In the genomic region with DNA sequence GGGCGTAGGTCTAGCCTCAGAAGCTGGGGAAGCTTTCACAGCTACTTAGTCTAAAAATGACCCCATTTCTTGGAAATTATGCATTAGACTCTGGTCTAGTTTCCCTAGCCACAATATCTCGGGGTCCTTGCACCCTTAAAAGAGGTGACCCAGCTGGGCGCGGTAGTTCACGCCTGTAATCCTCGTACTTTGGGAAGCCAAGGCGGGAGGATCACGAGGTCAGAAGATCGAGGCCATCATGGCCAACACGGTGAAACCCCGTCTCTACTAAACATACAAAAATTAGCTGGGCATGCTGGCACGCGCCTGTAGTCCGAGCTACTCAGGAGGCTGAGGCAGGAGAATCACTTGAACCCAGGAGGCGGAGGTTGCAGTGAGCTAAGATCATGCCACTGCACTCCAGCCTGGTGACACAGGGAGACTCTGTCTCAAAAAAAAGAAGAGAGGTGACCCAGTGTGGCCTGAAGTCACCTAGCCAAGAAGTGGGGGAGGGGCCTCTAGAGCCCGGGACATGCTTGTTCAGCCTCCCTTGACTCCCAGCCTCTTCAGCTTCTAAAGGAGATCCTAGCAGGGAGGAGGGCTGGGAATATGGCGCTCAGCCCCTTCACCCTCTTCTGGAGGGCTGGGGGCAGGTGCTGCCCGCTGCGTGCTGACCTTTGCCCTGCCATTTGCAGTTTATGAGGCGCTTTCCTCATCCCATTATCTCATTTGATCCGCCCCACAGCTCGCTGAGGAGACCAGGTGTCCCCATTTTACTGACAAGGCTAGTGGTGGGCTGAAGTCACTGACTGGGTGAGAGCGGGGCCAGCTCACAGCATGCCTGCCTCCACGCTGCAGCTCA, we compare ENCODE assay signal across 14 cellular contexts. TPM values are rescaled to one million over a fixed set of nuclear protein-coding genes. Genes with fewer than 3 reads are reported as not detected.
DNase-seq lines count a peak whose midpoint lies in the region; ATAC-seq, FAIRE-seq and TF ChIP-seq lines count a peak whose summit lies in the region.
"Had no signal": no experiment of that assay in that cellular context is flagged by ENCODE, and none has a peak within 500 bp of the region (broad histone marks: within the 10 kb centered on the region; RNA-seq: fewer than 3 reads in every experiment).

No MANE protein-coding gene starts in this region.

- CTCF ChIA-PET in A549 (lab: Yijun Ruan, JAX) (interaction anchor here (0.8 to 46.8 kb wide), 11 partner anchors 8 to 153 kb away, joined by 3 to 1624 read pairs (median 5); a partner anchor contains a TSS), HEK293 (lab: Yijun Ruan, JAX) (interaction anchor here (0.6 to 2.7 kb wide), 9 partner anchors 9 to 459 kb away, joined by 3 to 13 read pairs (median 3); no protein-coding TSS in a partner anchor)
- CTCF ChIA-PET in activated CD4-positive, alpha-beta T cell treated with anti-CD3 and anti-CD28 coated beads, Interleukin-2, amount 10 ng/mL, durations not matched to agents 7 days and 5 days (lab: Charles Lee): interaction anchor here (1.3 kb wide), 1 partner anchor 16 kb away, joined by 3 read pairs; no protein-coding TSS in a partner anchor

- H3K4me1 Mint-ChIP-seq in activated CD4-positive, alpha-beta T cell treated with anti-CD3 and anti-CD28 coated beads, Interleukin-2, amount 10 ng/mL, durations not matched to agents 7 days and 5 days: peaks cover 2% of the 10 kb centered on the region

- H3K27ac ChIP-seq in A549 (peak overlapping the region; percentile 93 to 94), HEK293 (ENCODE audit: extremely low read depth, low read depth, low read length) (peak overlapping the region; percentile 29; the same call in 1 of the 2 replicates), Peyer's patch (peak overlapping the region in 3 of 4 donors; percentile 80 to 99 (median 96)), lung (ENCODE audit: low read depth in 1 of 2, low read length in 1 of 2) (peak overlapping the region in 1 of 2 donors; percentile 82)
- H3K27ac ChIP-seq: left ventricle myocardium inferior had no signal

- FAIRE-seq in A549 (lab: Jason Lieb, UNC): no peak
- FAIRE-seq: frontal cortex had no signal

- peaks cover 8% of the 10 kb centered on the region for H3K27me3 Mint-ChIP-seq in activated CD4-positive, alpha-beta T cell treated with anti-CD3 and anti-CD28 coated beads, Interleukin-2, amount 10 ng/mL, durations not matched to agents 7 days and 5 days

- 18% methylated on average over 24 of the region's 24 CpGs for WGBS in A549 (ENCODE audit: missing lambda C conversion rate)
- WGBS in lung, 2 donors: 70 to 91% methylated on average over 24 of the region's 24 CpGs

- POLR2A ChIA-PET in A549 (lab: Yijun Ruan, JAX) (interaction anchor here (0.6 to 4.7 kb wide), 8 partner anchors 7 to 95 kb away, joined by 3 to 68 read pairs (median 6); a partner anchor contains a TSS), HEK293 (lab: Yijun Ruan, JAX) (interaction anchor here (1.6 to 2.2 kb wide), 2 partner anchors 17 to 88 kb away, joined by 5 to 6 read pairs; no protein-coding TSS in a partner anchor)
- POLR2A ChIA-PET in activated CD4-positive, alpha-beta T cell treated with anti-CD3 and anti-CD28 coated beads, Interleukin-2, amount 10 ng/mL, durations not matched to agents 7 days and 5 days (lab: Charles Lee): no interaction called here

- no peaks in the 10 kb centered on the region for H3K9me3 ChIP-seq in A549
- H3K9me3 ChIP-seq in HEK293 (ENCODE audit: control insufficient read depth, insufficient read depth, low read depth, low read length): no peaks in the 10 kb centered on the region
- no peaks in the 10 kb centered on the region for H3K9me3 ChIP-seq in Peyer's patch
- no peaks in the 10 kb centered on the region for H3K9me3 ChIP-seq in lung (ENCODE audit: control insufficient read depth in 2 of 2, insufficient read depth in 1 of 2, low read length in 1 of 2)
- H3K9me3 ChIP-seq: HAP-1, left ventricle myocardium inferior had no signal

- no peaks in the 10 kb centered on the region for H3K36me3 Mint-ChIP-seq in activated CD4-positive, alpha-beta T cell treated with anti-CD3 and anti-CD28 coated beads, Interleukin-2, amount 10 ng/mL, durations not matched to agents 7 days and 5 days (ENCODE audit: low read depth)

- H3K4me2 ChIP-seq in A549: peak overlapping the region; percentile 88

- peak in 1 of 2 experiments; percentile 29; a peak in 2 of 5 replicates for TF ChIP-seq RAD21 in A549 (conservative IDR thresholded peaks at IDR 0.05 in 1 of 2, IDR thresholded peaks at IDR 0.05 in 1 of 2)

- TF ChIP-seq POLR2A in A549 (IDR thresholded peaks at IDR 0.05; ENCODE audit: low read length) (peak; percentile 26; the same call in 1 of the 2 replicates), Peyer's patch (IDR thresholded peaks at IDR 0.05) (peak; percentile 59 to 61)

- no peaks in the 10 kb centered on the region for H3K9me3 Mint-ChIP-seq in activated CD4-positive, alpha-beta T cell treated with anti-CD3 and anti-CD28 coated beads, Interleukin-2, amount 10 ng/mL, durations not matched to agents 7 days and 5 days

- DNase-seq in A549 (ENCODE audit: low read depth in 1 of 2, low spot score in 1 of 2) (peak in 1 of 2 experiments; percentile 98), Peyer's patch (peak in 2 of 3 donors; percentile 89 to 91), lung (ENCODE audit: low spot score) (peak; percentile 61)
- DNase-seq in activated CD4-positive, alpha-beta T cell treated with anti-CD3 and anti-CD28 coated beads, Interleukin-2, amount 10 ng/mL, durations not matched to agents 7 days and 5 days: no peak
- DNase-seq: dermis blood vessel endothelial cell, Kasumi-1, left ventricle myocardium inferior, T1000 had no signal

- H3K27ac Mint-ChIP-seq in activated CD4-positive, alpha-beta T cell treated with anti-CD3 and anti-CD28 coated beads, Interleukin-2, amount 10 ng/mL, durations not matched to agents 7 days and 5 days: no peak overlapping the region

- no peaks in the 10 kb centered on the region for H3K36me3 ChIP-seq in HEK293 (ENCODE audit: control insufficient read depth in 2 of 2, insufficient read depth in 1 of 2, low read length in 2 of 2)
- H3K36me3 ChIP-seq in Peyer's patch: peaks cover 0 to 33% (median 0%) of the 10 kb centered on the region in 3 donors
- H3K36me3 ChIP-seq in lung (ENCODE audit: control insufficient read depth in 2 of 2, insufficient read depth in 2 of 2, low read length in 2 of 2): peaks cover 0 to 11% of the 10 kb centered on the region in 2 donors
- H3K36me3 ChIP-seq: HAP-1, left ventricle myocardium inferior had no signal

- ATAC-seq in A549 (peak; percentile 49 to 58), lung (ENCODE audit: insufficient read depth, low FRiP score) (no peak), HG02798 (IDR thresholded peaks at IDR 0.05; ENCODE audit: poor library complexity, unreplicated experiment) (no peak), GM21360 (IDR thresholded peaks at IDR 0.05; ENCODE audit: unreplicated experiment) (no peak), GM21737 (IDR thresholded peaks at IDR 0.05; ENCODE audit: unreplicated experiment) (no peak)

- TF ChIP-seq EP300 in A549 (IDR thresholded peaks at IDR 0.05): peak in 1 of 2 experiments; percentile 14; a peak in 1 of 5 replicates

- no peak overlapping the region for H3K4me3 Mint-ChIP-seq in activated CD4-positive, alpha-beta T cell treated with anti-CD3 and anti-CD28 coated beads, Interleukin-2, amount 10 ng/mL, durations not matched to agents 7 days and 5 days

- H3K4me3 ChIP-seq in A549 (peak overlapping the region; percentile 95; the same call in 2 of the 3 replicates), HEK293 (ENCODE audit: low read depth, low read length) (no peak overlapping the region), Peyer's patch (peak overlapping the region in 2 of 4 donors; percentile 37 to 67), lung (no peak overlapping the region)
- H3K4me3 ChIP-seq: HAP-1, left ventricle myocardium inferior had no signal

- no peaks in the 10 kb centered on the region for H3K27me3 ChIP-seq in Peyer's patch
- H3K27me3 ChIP-seq in lung (ENCODE audit: control insufficient read depth, insufficient read depth): no peaks in the 10 kb centered on the region

- H3K4me1 ChIP-seq in A549 (peaks cover 83% of the 10 kb centered on the region), HEK293 (ENCODE audit: control insufficient read depth, insufficient read depth, low read length) (peaks cover 16% of the 10 kb centered on the region), Peyer's patch (peaks cover 0 to 4% (median 0%) of the 10 kb centered on the region in 4 donors), lung (ENCODE audit: control insufficient read depth in 2 of 2, insufficient read depth in 2 of 2, low read length in 2 of 2) (no peaks in the 10 kb centered on the region)
- H3K4me1 ChIP-seq: HAP-1 had no signal

- TF ChIP-seq CTCF in A549 (IDR thresholded peaks at IDR 0.05): no peak
- TF ChIP-seq CTCF in HEK293 (tag by site-specific recombination; IDR thresholded peaks at IDR 0.05): no peak
- TF ChIP-seq CTCF in Peyer's patch (IDR thresholded peaks at IDR 0.05): no peak
- no peak for TF ChIP-seq CTCF in lung (IDR thresholded peaks at IDR 0.05; ENCODE audit: control extremely low read depth, extremely low read depth)

TF ChIP-seq in HEK293, 187 proteins besides CTCF, POLR2A, EP300 and RAD21:
- peak; percentile 79 for TF ChIP-seq GLIS1 (tag by site-specific recombination; IDR thresholded peaks at IDR 0.05)
- TF ChIP-seq EGR2 (tag by site-specific recombination; IDR thresholded peaks at IDR 0.05; ENCODE audit: low read depth): no peak
- peak; percentile 31; the same call in 1 of the 2 replicates for TF ChIP-seq ZBTB8A (tag by site-specific recombination; IDR thresholded peaks at IDR 0.05)
- peak; percentile 18; the same call in 1 of the 2 replicates for TF ChIP-seq SP7 (tag by site-specific recombination; IDR thresholded peaks at IDR 0.05)

RNA-seq across cellular contexts. Expression of a gene that starts 7.2 kb away (rescaled TPM):
- 334 and 365 TPM in 2 replicates for polyA plus RNA-seq in A549 (2011; rRNA removed)
- 197 and 257 TPM in 2 replicates for polyA plus RNA-seq in A549 (2012; cell fraction: cytosol; rRNA removed)
- polyA plus RNA-seq in A549 (2012; cell fraction: nucleus; rRNA removed): 1,053 and 1,132 TPM in 2 replicates
- 138 to 180 TPM (median 179 TPM) in 3 replicates for polyA plus RNA-seq in A549 (2017; fragmentation: RNase III; extraction: RNeasy Plus Mini Kit Qiagen cat#74134 plus additional on column Dnase treatment)
- 661 and 758 TPM in 2 replicates for polyA minus RNA-seq in A549 (2011; rRNA and poly(A)+ RNA removed)
- 100 to 1,000 TPM; 497 to 741 (median 654) TPM for total RNA-seq in Peyer's patch
- 100 to 1,000 TPM; 150 to 219 TPM for total RNA-seq in lung
- polyA plus RNA-seq in lung: 100 to 1,000 TPM; 143 to 148 TPM
- total RNA-seq in activated CD4-positive, alpha-beta T cell treated with anti-CD3 and anti-CD28 coated beads, Interleukin-2, amount 10 ng/mL, durations not matched to agents 7 days and 5 days: under 1 TPM; 0.22 to 0.56 TPM

RNA-seq across cellular contexts. Expression of a gene that starts 35.2 kb away (rescaled TPM):
- polyA plus RNA-seq in A549 (2011; rRNA removed): 80.4 and 87.6 TPM in 2 replicates
- 54.1 and 67.0 TPM in 2 replicates for polyA plus RNA-seq in A549 (2012; cell fraction: cytosol; rRNA removed)
- 87.5 and 112 TPM in 2 replicates for polyA plus RNA-seq in A549 (2012; cell fraction: nucleus; rRNA removed)
- polyA plus RNA-seq in A549 (2017; fragmentation: RNase III; extraction: RNeasy Plus Mini Kit Qiagen cat#74134 plus additional on column Dnase treatment): 61.3 to 71.1 TPM (median 69.8 TPM) in 3 replicates
- polyA minus RNA-seq in A549 (2011; rRNA and poly(A)+ RNA removed): 52.5 and 53.4 TPM in 2 replicates
- total RNA-seq in Peyer's patch: 100 to 1,000 TPM; 165 to 257 (median 204) TPM
- 10 to 100 TPM; 40.7 to 74.9 TPM for total RNA-seq in lung
- polyA plus RNA-seq in lung: 10 to 100 TPM; 45.9 to 49.2 TPM
- 10 to 100 TPM; 31.0 to 32.8 TPM for total RNA-seq in activated CD4-positive, alpha-beta T cell treated with anti-CD3 and anti-CD28 coated beads, Interleukin-2, amount 10 ng/mL, durations not matched to agents 7 days and 5 days

Comparison
In these comparisons a context has a peak if more than half of its experiments do, and no peak if none do; other contexts are left out.
1. ATAC-seq: peak in A549 (2 of 2); none in lung (single experiment), HG02798 (single experiment), GM21360 (single experiment) and GM21737 (single experiment).
2. RNA of a gene that starts 7.2 kb away (total RNA-seq): 497 to 741 TPM in Peyer's patch and 150 to 219 TPM in lung; 0.22 to 0.56 TPM in activated CD4-positive, alpha-beta T cell treated with anti-CD3 and anti-CD28 coated beads, Interleukin-2, amount 10 ng/mL, durations not matched to agents 7 days and 5 days; every median in the first group is over 10 times any median in the second.